Comparison of ENCODE assay signal across 20 cellular contexts in the genomic region with DNA sequence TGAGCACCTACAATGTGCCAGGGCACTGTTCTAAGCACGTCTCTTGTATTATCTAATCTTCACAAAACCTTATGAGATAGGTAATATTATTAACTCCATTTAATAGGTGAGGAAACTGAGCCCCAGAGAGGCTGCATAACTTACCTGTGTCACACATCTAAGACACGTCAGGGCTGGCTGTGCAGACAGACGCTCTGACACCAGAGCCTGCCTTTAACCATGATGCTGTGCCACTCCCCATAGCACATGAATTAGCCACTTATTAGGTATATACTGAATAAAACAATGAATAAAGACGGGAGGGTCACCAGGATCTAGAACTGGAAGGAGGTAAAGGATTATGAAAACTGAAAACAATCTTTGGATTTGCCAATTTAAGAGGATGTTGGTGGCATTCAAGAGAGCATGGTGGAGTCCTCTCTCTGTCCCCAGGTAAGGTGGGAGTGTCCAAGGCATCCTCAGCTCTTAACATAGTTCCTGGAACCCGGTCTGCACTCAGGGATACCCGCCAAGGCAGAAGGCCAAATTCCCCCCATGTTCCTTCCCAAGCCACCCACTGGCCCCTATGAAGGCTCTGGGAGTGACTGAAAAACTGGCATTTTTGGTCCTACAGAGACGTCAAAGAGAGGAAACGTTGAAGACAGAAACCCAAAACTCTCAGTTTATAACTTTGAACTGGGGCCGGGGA.
DNase-seq lines count a peak whose midpoint lies in the region; ATAC-seq lines count a peak whose summit lies in the region.
"Had no signal": no experiment of that assay in that cellular context is flagged by ENCODE, and none has a peak within 500 bp of the region (broad histone marks: within the 10 kb centered on the region; RNA-seq: fewer than 3 reads in every experiment).

No MANE protein-coding gene starts in this region.

- no peaks in the 10 kb centered on the region for H3K9me3 Mint-ChIP-seq in T-helper 2 cell treated with Interferon-gamma antibody and Interleukin-4, amounts not matched to agents 5 μg/mL and 100 μg/mL, for 36 hours
- no peaks in the 10 kb centered on the region for H3K9me3 Mint-ChIP-seq in CD4-positive, alpha-beta memory T cell
- no peaks in the 10 kb centered on the region for H3K9me3 Mint-ChIP-seq in activated T-helper 1 cell treated with anti-CD3 and anti-CD28 coated beads, Interleukin-12 subunit alpha, Interleukin-12 subunit beta, Interleukin-2, Interleukin-4 antibody, amounts not matched to agents 30 ng/mL and 10 ng/mL and 1 ng/mL, durations not matched to agents 14 hours and 24 hours and 36 hours
- H3K9me3 Mint-ChIP-seq in naive thymus-derived CD4-positive, alpha-beta T cell = peaks cover 0 to 9% (median 0%) of the 10 kb centered on the region in 11 donors
- H3K9me3 Mint-ChIP-seq: naive B cell; stimulated activated memory B cell treated with anti-CD40 and anti-IgM and Interleukin-4, amounts not matched to agents 10 μg/mL and 1 μg/mL and 100 μg/mL, for 72 hours had no signal

- no peaks in the 10 kb centered on the region for H3K27me3 Mint-ChIP-seq in T-helper 2 cell treated with Interferon-gamma antibody and Interleukin-4, amounts not matched to agents 5 μg/mL and 100 μg/mL, for 36 hours (ENCODE audit: low read depth)
- no peaks in the 10 kb centered on the region for H3K27me3 Mint-ChIP-seq in CD4-positive, alpha-beta memory T cell
- H3K27me3 Mint-ChIP-seq in activated T-helper 1 cell treated with anti-CD3 and anti-CD28 coated beads, Interleukin-12 subunit alpha, Interleukin-12 subunit beta, Interleukin-2, Interleukin-4 antibody, amounts not matched to agents 30 ng/mL and 10 ng/mL and 1 ng/mL, durations not matched to agents 14 hours and 24 hours and 36 hours (ENCODE audit: insufficient read depth) = no peaks in the 10 kb centered on the region
- no peaks in the 10 kb centered on the region for H3K27me3 Mint-ChIP-seq in naive thymus-derived CD4-positive, alpha-beta T cell
- H3K27me3 Mint-ChIP-seq: naive B cell; stimulated activated memory B cell treated with anti-CD40 and anti-IgM and Interleukin-4, amounts not matched to agents 10 μg/mL and 1 μg/mL and 100 μg/mL, for 72 hours; type B pancreatic cell had no signal

- peak overlapping the region; percentile 62 for H3K4me3 Mint-ChIP-seq in T-helper 2 cell treated with Interferon-gamma antibody and Interleukin-4, amounts not matched to agents 5 μg/mL and 100 μg/mL, for 36 hours
- peak overlapping the region in 7 of 8 donors; percentile 82 to 91 (median 85) for H3K4me3 Mint-ChIP-seq in CD4-positive, alpha-beta memory T cell
- peak overlapping the region; percentile 50 for H3K4me3 Mint-ChIP-seq in activated T-helper 1 cell treated with anti-CD3 and anti-CD28 coated beads, Interleukin-12 subunit alpha, Interleukin-12 subunit beta, Interleukin-2, Interleukin-4 antibody, amounts not matched to agents 30 ng/mL and 10 ng/mL and 1 ng/mL, durations not matched to agents 14 hours and 24 hours and 36 hours
- H3K4me3 Mint-ChIP-seq in naive thymus-derived CD4-positive, alpha-beta T cell = peak overlapping the region; percentile 66 to 89 (median 82)
- H3K4me3 Mint-ChIP-seq: stimulated activated memory B cell treated with anti-CD40 and anti-IgM and Interleukin-4, amounts not matched to agents 10 μg/mL and 1 μg/mL and 100 μg/mL, for 72 hours; type B pancreatic cell had no signal

- CTCF ChIA-PET in CD4-positive, alpha-beta memory T cell (lab: Charles Lee; ENCODE audit: partially characterized antibody) = interaction anchor here (0.8 to 3.2 kb wide), 19 partner anchors 9 to 591 kb away, joined by 3 to 24 read pairs (median 4); no protein-coding TSS in a partner anchor
- CTCF ChIA-PET in naive thymus-derived CD4-positive, alpha-beta T cell (lab: Charles Lee) = interaction anchor here (0.5 to 4.9 kb wide), 13 partner anchors 10 to 481 kb away, joined by 3 to 33 read pairs (median 3); no protein-coding TSS in a partner anchor

- H3K36me3 ChIP-seq in CD4-positive, alpha-beta memory T cell (ENCODE audit: insufficient read depth, low read length) = no peaks in the 10 kb centered on the region
- no peaks in the 10 kb centered on the region for H3K36me3 ChIP-seq in naive thymus-derived CD4-positive, alpha-beta T cell (ENCODE audit: control insufficient read depth in 2 of 3, insufficient read depth in 3 of 3, low read length in 3 of 3)
- H3K36me3 ChIP-seq: esophagus squamous epithelium, lower lobe of right lung had no signal

- peaks cover 79% of the 10 kb centered on the region for H3K4me1 ChIP-seq in CD4-positive, alpha-beta memory T cell (ENCODE audit: insufficient read depth, low read length)
- peaks cover 59 to 79% of the 10 kb centered on the region in 2 donors for H3K4me1 ChIP-seq in naive thymus-derived CD4-positive, alpha-beta T cell (ENCODE audit: control insufficient read depth in 2 of 2, insufficient read depth in 2 of 2, low read length in 2 of 2)

- ATAC-seq in naive thymus-derived CD4-positive, alpha-beta T cell = no peak
- ATAC-seq: lower lobe of right lung; stimulated activated memory B cell treated with anti-CD40 and anti-IgM and Interleukin-4, amounts not matched to agents 10 μg/mL and 1 μg/mL and 100 μg/mL, for 72 hours had no signal

- peaks cover 70% of the 10 kb centered on the region for H3K4me1 Mint-ChIP-seq in T-helper 2 cell treated with Interferon-gamma antibody and Interleukin-4, amounts not matched to agents 5 μg/mL and 100 μg/mL, for 36 hours (ENCODE audit: low read depth)
- peaks cover 70 to 90% (median 80%) of the 10 kb centered on the region in 4 donors for H3K4me1 Mint-ChIP-seq in CD4-positive, alpha-beta memory T cell
- peaks cover 81% of the 10 kb centered on the region for H3K4me1 Mint-ChIP-seq in activated T-helper 1 cell treated with anti-CD3 and anti-CD28 coated beads, Interleukin-12 subunit alpha, Interleukin-12 subunit beta, Interleukin-2, Interleukin-4 antibody, amounts not matched to agents 30 ng/mL and 10 ng/mL and 1 ng/mL, durations not matched to agents 14 hours and 24 hours and 36 hours (ENCODE audit: low read depth)
- peaks cover 59 to 98% (median 94%) of the 10 kb centered on the region in 7 donors for H3K4me1 Mint-ChIP-seq in naive thymus-derived CD4-positive, alpha-beta T cell

- H3K27me3 ChIP-seq in CD4-positive, alpha-beta memory T cell (ENCODE audit: insufficient read depth, low read length) = no peaks in the 10 kb centered on the region
- H3K27me3 ChIP-seq in naive thymus-derived CD4-positive, alpha-beta T cell (ENCODE audit: control insufficient read depth in 2 of 2, insufficient read depth in 2 of 2, low read length in 2 of 2) = no peaks in the 10 kb centered on the region
- H3K27me3 ChIP-seq: esophagus squamous epithelium had no signal

- POLR2A ChIA-PET in CD4-positive, alpha-beta memory T cell (lab: Charles Lee; ENCODE audit: partially characterized antibody) = interaction anchor here (0.6 to 5.2 kb wide), 38 partner anchors 8 to 496 kb away, joined by 3 to 40 read pairs (median 4); no protein-coding TSS in a partner anchor
- POLR2A ChIA-PET in naive thymus-derived CD4-positive, alpha-beta T cell (lab: Charles Lee) = interaction anchor here (0.6 to 4.5 kb wide), 42 partner anchors 9 to 585 kb away, joined by 3 to 24 read pairs (median 4); a partner anchor contains a TSS

- peak overlapping the region; percentile 42 for H3K27ac ChIP-seq in CD4-positive, alpha-beta memory T cell (ENCODE audit: low read depth, low read length)
- peak overlapping the region; percentile 65 for H3K27ac ChIP-seq in naive thymus-derived CD4-positive, alpha-beta T cell (ENCODE audit: low read depth, low read length)
- H3K27ac ChIP-seq: HL-60, lower lobe of right lung had no signal

- peak; percentile 21 for DNase-seq in T-helper 2 cell treated with Interferon-gamma antibody and Interleukin-4, amounts not matched to agents 5 μg/mL and 100 μg/mL, for 36 hours (ENCODE audit: low spot score)
- DNase-seq in T-helper 2 cell = no peak
- no peak for DNase-seq in CD4-positive, alpha-beta memory T cell
- DNase-seq in activated T-helper 1 cell treated with anti-CD3 and anti-CD28 coated beads, Interleukin-12 subunit alpha, Interleukin-12 subunit beta, Interleukin-2, Interleukin-4 antibody, amounts not matched to agents 30 ng/mL and 10 ng/mL and 1 ng/mL, durations not matched to agents 14 hours and 24 hours and 36 hours (ENCODE audit: low spot score) = no peak
- DNase-seq in naive thymus-derived CD4-positive, alpha-beta T cell = peak in 2 of 9 donors; percentile 41 to 48
- DNase-seq in NCI-H69 (lab: John Stamatoyannopoulos, UW) = no peak
- DNase-seq in SKM-1 treated with dmso at 0.1 percent for 144 hours (lab: John Stamatoyannopoulos, UW; ENCODE audit: unreplicated experiment) = no peak
- DNase-seq in cortex of kidney (lab: John Stamatoyannopoulos, UW) = no peak
- DNase-seq: 8988T, C1 segment of cervical spinal cord, esophagus squamous epithelium, lower lobe of right lung, MV-4-11, naive B cell, NCI-H2029 treated with DMSO at 0.1 percent for 48 hours, NCI-H510A had no signal

- no peaks in the 10 kb centered on the region for H3K9me3 ChIP-seq in CD4-positive, alpha-beta memory T cell (ENCODE audit: control insufficient read depth in 1 of 2, low read length in 2 of 2)
- no peaks in the 10 kb centered on the region for H3K9me3 ChIP-seq in naive thymus-derived CD4-positive, alpha-beta T cell (ENCODE audit: control insufficient read depth in 2 of 3, low read length in 3 of 3)
- H3K9me3 ChIP-seq: esophagus squamous epithelium, lower lobe of right lung had no signal

- intact Hi-C loops in CD4-positive, alpha-beta memory T cell (cut with micrococcal nuclease) = loop anchor here (1.0 to 5.0 kb wide), 14 partner anchors 20 to 591 kb away; a partner anchor contains a TSS
- intact Hi-C loops in activated T-helper 1 cell treated with anti-CD3 and anti-CD28 coated beads, Interleukin-12 subunit alpha, Interleukin-12 subunit beta, Interleukin-2, Interleukin-4 antibody, amounts not matched to agents 30 ng/mL and 10 ng/mL and 1 ng/mL, durations not matched to agents 14 hours and 24 hours and 36 hours (cut with micrococcal nuclease) = loop anchor here (1.0 to 5.0 kb wide), 6 partner anchors 41 to 478 kb away; no protein-coding TSS in a partner anchor
- intact Hi-C loops in naive thymus-derived CD4-positive, alpha-beta T cell (cut with micrococcal nuclease) = loop anchor here (1.0 to 10.0 kb wide), 33 partner anchors 8 to 1278 kb away; a partner anchor contains a TSS

- H3K4me3 ChIP-seq in CD4-positive, alpha-beta memory T cell (ENCODE audit: low read length in 2 of 2) = peak overlapping the region in 1 of 2 donors; percentile 12
- peak overlapping the region; percentile 46 for H3K4me3 ChIP-seq in naive thymus-derived CD4-positive, alpha-beta T cell (ENCODE audit: low read length)
- H3K4me3 ChIP-seq: esophagus squamous epithelium, lower lobe of right lung had no signal

- H3K27ac Mint-ChIP-seq in T-helper 2 cell treated with Interferon-gamma antibody and Interleukin-4, amounts not matched to agents 5 μg/mL and 100 μg/mL, for 36 hours = peak overlapping the region; percentile 91
- H3K27ac Mint-ChIP-seq in CD4-positive, alpha-beta memory T cell = peak overlapping the region; percentile 95 to 98 (median 96)
- H3K27ac Mint-ChIP-seq in activated T-helper 1 cell treated with anti-CD3 and anti-CD28 coated beads, Interleukin-12 subunit alpha, Interleukin-12 subunit beta, Interleukin-2, Interleukin-4 antibody, amounts not matched to agents 30 ng/mL and 10 ng/mL and 1 ng/mL, durations not matched to agents 14 hours and 24 hours and 36 hours = peak overlapping the region; percentile 75
- peak overlapping the region; percentile 96 to 100 (median 98) for H3K27ac Mint-ChIP-seq in naive thymus-derived CD4-positive, alpha-beta T cell
- H3K27ac Mint-ChIP-seq: progenitor cell of endocrine pancreas; stimulated activated memory B cell treated with anti-CD40 and anti-IgM and Interleukin-4, amounts not matched to agents 10 μg/mL and 1 μg/mL and 100 μg/mL, for 72 hours; type B pancreatic cell had no signal

- H3K36me3 Mint-ChIP-seq in T-helper 2 cell treated with Interferon-gamma antibody and Interleukin-4, amounts not matched to agents 5 μg/mL and 100 μg/mL, for 36 hours (ENCODE audit: low read depth) = no peaks in the 10 kb centered on the region
- H3K36me3 Mint-ChIP-seq in CD4-positive, alpha-beta memory T cell = peaks cover 0 to 3% of the 10 kb centered on the region in 2 donors
- peaks cover 3% of the 10 kb centered on the region for H3K36me3 Mint-ChIP-seq in activated T-helper 1 cell treated with anti-CD3 and anti-CD28 coated beads, Interleukin-12 subunit alpha, Interleukin-12 subunit beta, Interleukin-2, Interleukin-4 antibody, amounts not matched to agents 30 ng/mL and 10 ng/mL and 1 ng/mL, durations not matched to agents 14 hours and 24 hours and 36 hours (ENCODE audit: low read depth)
- H3K36me3 Mint-ChIP-seq in naive thymus-derived CD4-positive, alpha-beta T cell = peaks cover 0 to 11% (median 6%) of the 10 kb centered on the region in 5 donors
- H3K36me3 Mint-ChIP-seq: naive B cell; stimulated activated memory B cell treated with anti-CD40 and anti-IgM and Interleukin-4, amounts not matched to agents 10 μg/mL and 1 μg/mL and 100 μg/mL, for 72 hours; type B pancreatic cell had no signal
